13 cellular contexts compared by ENCODE assay signal in the genomic region with DNA sequence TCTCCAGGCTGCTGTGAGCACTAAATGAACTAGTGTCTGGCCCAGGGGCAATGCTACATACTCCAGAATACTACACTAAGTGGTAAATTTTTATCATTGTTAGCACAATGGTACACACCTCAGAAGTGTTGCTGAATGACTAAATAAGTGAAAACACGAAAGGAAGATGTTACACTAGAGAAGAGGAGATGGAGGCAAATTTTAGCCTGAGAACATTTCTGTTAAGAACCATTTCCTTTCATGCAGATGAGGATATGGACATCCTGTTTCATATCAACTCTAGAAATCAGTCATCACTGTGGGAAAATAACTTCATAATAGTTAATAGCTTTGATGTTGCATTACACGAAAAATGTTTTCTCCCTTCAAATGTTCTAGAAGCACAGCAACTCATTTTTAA.
DNase-seq lines count a peak whose midpoint lies in the region; ATAC-seq and TF ChIP-seq lines count a peak whose summit lies in the region.
"Had no signal": no experiment of that assay in that cellular context is flagged by ENCODE, and none has a peak within 500 bp of the region (broad histone marks: within the 10 kb centered on the region; RNA-seq: fewer than 3 reads in every experiment).

No MANE protein-coding gene starts in this region.

- intact Hi-C loops in upper lobe of right lung (cut with DNase I) (no loop called here), lower lobe of right lung (cut with DNase I) (no loop called here)

- H3K36me3 ChIP-seq in upper lobe of right lung (no peaks in the 10 kb centered on the region), lower lobe of right lung (peaks cover 5% of the 10 kb centered on the region)
- H3K36me3 ChIP-seq: HAP-1 had no signal

- no peaks in the 10 kb centered on the region for H3K9me3 Mint-ChIP-seq in activated CD8-positive, alpha-beta memory T cell treated with anti-CD3 and anti-CD28 coated beads, Interleukin-2, amount 10 ng/mL, durations not matched to agents 7 days and 5 days (ENCODE audit: low read depth)
- H3K9me3 Mint-ChIP-seq in natural killer cell treated with Interleukin-12 subunit alpha and Interleukin-12 subunit beta and Interleukin-15 and Interleukin-18, amount 100 ng/mL, for 72 hours, result no peaks in the 10 kb centered on the region

- H3K27ac ChIP-seq in upper lobe of right lung (no peak overlapping the region), lower lobe of right lung (no peak overlapping the region)
- H3K27ac ChIP-seq: A549 had no signal

- H3K4me1 ChIP-seq in upper lobe of right lung, result peaks cover 9% of the 10 kb centered on the region
- H3K4me1 ChIP-seq in lower lobe of right lung, result peaks cover 17% of the 10 kb centered on the region
- H3K4me1 ChIP-seq: HAP-1 had no signal

- TF ChIP-seq CTCF in upper lobe of right lung (IDR thresholded peaks at IDR 0.05) (no peak), lower lobe of right lung (IDR thresholded peaks at IDR 0.05) (no peak)

- H3K4me3 Mint-ChIP-seq in activated CD8-positive, alpha-beta memory T cell treated with anti-CD3 and anti-CD28 coated beads, Interleukin-2, amount 10 ng/mL, durations not matched to agents 7 days and 5 days, result no peak overlapping the region
- H3K4me3 Mint-ChIP-seq in natural killer cell treated with Interleukin-12 subunit alpha and Interleukin-12 subunit beta and Interleukin-15 and Interleukin-18, amount 100 ng/mL, for 72 hours, result peak overlapping the region; percentile 66

- no peaks in the 10 kb centered on the region for H3K9me3 ChIP-seq in upper lobe of right lung
- no peaks in the 10 kb centered on the region for H3K9me3 ChIP-seq in lower lobe of right lung
- H3K9me3 ChIP-seq: A549, HAP-1 had no signal

- H3K4me3 ChIP-seq in upper lobe of right lung (no peak overlapping the region), lower lobe of right lung (no peak overlapping the region)
- H3K4me3 ChIP-seq: A549, HAP-1 had no signal

- ATAC-seq in activated CD8-positive, alpha-beta memory T cell treated with anti-CD3 and anti-CD28 coated beads, Interleukin-2, amount 10 ng/mL, durations not matched to agents 7 days and 5 days, result peak; percentile 68
- ATAC-seq in GM21390 (IDR thresholded peaks at IDR 0.05; ENCODE audit: unreplicated experiment) (peak; percentile 42), HG03432 (IDR thresholded peaks at IDR 0.05; ENCODE audit: unreplicated experiment) (peak; percentile 44), upper lobe of right lung (no peak), HG02852 (IDR thresholded peaks at IDR 0.05; ENCODE audit: unreplicated experiment) (no peak), lower lobe of right lung (no peak)
- peak; percentile 81 to 87 for ATAC-seq in natural killer cell treated with Interleukin-12 subunit alpha and Interleukin-12 subunit beta and Interleukin-15 and Interleukin-18, amount 100 ng/mL, for 72 hours
- ATAC-seq: A549, left ventricle myocardium superior had no signal

- H3K4me1 Mint-ChIP-seq in activated CD8-positive, alpha-beta memory T cell treated with anti-CD3 and anti-CD28 coated beads, Interleukin-2, amount 10 ng/mL, durations not matched to agents 7 days and 5 days, result peaks cover 61% of the 10 kb centered on the region
- peaks cover 46% of the 10 kb centered on the region in 2 donors for H3K4me1 Mint-ChIP-seq in natural killer cell treated with Interleukin-12 subunit alpha and Interleukin-12 subunit beta and Interleukin-15 and Interleukin-18, amount 100 ng/mL, for 72 hours (ENCODE audit: low read depth in 2 of 2)

- CTCF ChIA-PET in activated CD8-positive, alpha-beta memory T cell treated with anti-CD3 and anti-CD28 coated beads, Interleukin-2, amount 10 ng/mL, durations not matched to agents 7 days and 5 days (lab: Charles Lee), result interaction anchor here (1.1 to 2.6 kb wide), 4 partner anchors 9 to 211 kb away, joined by 3 to 18 read pairs (median 4); no protein-coding TSS in a partner anchor

- no peaks in the 10 kb centered on the region for H3K27me3 Mint-ChIP-seq in activated CD8-positive, alpha-beta memory T cell treated with anti-CD3 and anti-CD28 coated beads, Interleukin-2, amount 10 ng/mL, durations not matched to agents 7 days and 5 days
- H3K27me3 Mint-ChIP-seq in natural killer cell treated with Interleukin-12 subunit alpha and Interleukin-12 subunit beta and Interleukin-15 and Interleukin-18, amount 100 ng/mL, for 72 hours, result peaks cover 0 to 4% of the 10 kb centered on the region in 2 donors

- H3K27ac Mint-ChIP-seq in activated CD8-positive, alpha-beta memory T cell treated with anti-CD3 and anti-CD28 coated beads, Interleukin-2, amount 10 ng/mL, durations not matched to agents 7 days and 5 days, result peak overlapping the region; percentile 71
- H3K27ac Mint-ChIP-seq in natural killer cell treated with Interleukin-12 subunit alpha and Interleukin-12 subunit beta and Interleukin-15 and Interleukin-18, amount 100 ng/mL, for 72 hours, result peak overlapping the region; percentile 68 to 74

- peaks cover 3% of the 10 kb centered on the region for H3K36me3 Mint-ChIP-seq in activated CD8-positive, alpha-beta memory T cell treated with anti-CD3 and anti-CD28 coated beads, Interleukin-2, amount 10 ng/mL, durations not matched to agents 7 days and 5 days
- H3K36me3 Mint-ChIP-seq in natural killer cell treated with Interleukin-12 subunit alpha and Interleukin-12 subunit beta and Interleukin-15 and Interleukin-18, amount 100 ng/mL, for 72 hours, result no peaks in the 10 kb centered on the region

- no peak for DNase-seq in activated CD8-positive, alpha-beta memory T cell treated with anti-CD3 and anti-CD28 coated beads, Interleukin-2, amount 10 ng/mL, durations not matched to agents 7 days and 5 days
- no peak for DNase-seq in activated CD8-positive, alpha-beta memory T cell treated with anti-CD3 and anti-CD28 coated beads, Interleukin-2, amount 50 U/mL, for 48 hours
- DNase-seq in natural killer cell treated with Interleukin-12 subunit alpha and Interleukin-12 subunit beta and Interleukin-15 and Interleukin-18, amount 100 ng/mL, for 72 hours (ENCODE audit: low spot score), result no peak
- DNase-seq in upper lobe of right lung (no peak), lower lobe of right lung (no peak)
- DNase-seq: left ventricle myocardium superior, NCI-H524 treated with DMSO at 0.1 percent for 48 hours, SHP77 treated with DMSO at 0.1 percent for 48 hours had no signal

- H3K27me3 ChIP-seq in upper lobe of right lung (no peaks in the 10 kb centered on the region), lower lobe of right lung (ENCODE audit: low read depth) (no peaks in the 10 kb centered on the region)

Comparison
In these comparisons a context has a peak if more than half of its experiments do, and no peak if none do; other contexts are left out.
1. ATAC-seq: peak in activated CD8-positive, alpha-beta memory T cell treated with anti-CD3 and anti-CD28 coated beads, Interleukin-2, amount 10 ng/mL, durations not matched to agents 7 days and 5 days (single experiment), GM21390 (single experiment), HG03432 (single experiment) and natural killer cell treated with Interleukin-12 subunit alpha and Interleukin-12 subunit beta and Interleukin-15 and Interleukin-18, amount 100 ng/mL, for 72 hours (2 of 2); none in upper lobe of right lung (single experiment), HG02852 (single experiment) and lower lobe of right lung (0 of 2).